In the genomic region with DNA sequence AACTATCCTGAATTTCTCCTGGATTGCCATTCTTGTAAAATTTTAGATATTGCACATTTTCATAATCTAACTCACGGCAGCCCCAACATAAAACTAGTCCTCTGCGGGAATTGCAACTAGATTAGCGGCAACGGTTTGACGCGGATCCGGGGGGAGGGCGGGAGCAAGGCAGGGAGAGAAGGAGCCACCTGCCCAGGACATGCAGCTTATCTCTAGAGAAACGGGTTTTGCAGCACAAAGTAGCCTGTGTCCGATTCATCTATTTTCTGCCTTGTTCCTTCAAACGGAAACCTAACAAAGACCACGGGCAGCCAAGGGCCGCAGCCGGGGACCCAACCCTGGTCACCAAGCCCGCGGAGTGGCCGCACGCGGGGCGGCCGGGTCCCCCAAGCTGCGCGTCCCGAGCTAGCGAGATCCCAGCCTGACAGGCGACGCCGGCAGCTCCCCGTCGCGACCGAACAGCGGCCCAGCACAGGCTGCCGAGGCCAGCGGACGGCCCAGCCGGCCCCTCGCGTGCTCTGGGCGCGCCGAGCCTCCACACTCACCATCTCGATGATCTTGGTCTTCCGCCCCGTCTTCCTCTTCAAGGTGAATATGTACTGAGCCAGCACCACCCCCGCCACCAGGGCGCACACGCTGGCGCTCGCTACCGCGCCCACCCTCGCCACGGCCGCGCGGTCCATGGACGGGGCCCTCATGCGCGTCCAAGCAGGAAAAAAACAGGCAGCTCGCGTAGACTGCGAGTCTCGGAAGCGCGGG, we compare ENCODE assay signal across 8 cellular contexts. TPM values are rescaled to one million over a fixed set of nuclear protein-coding genes. Genes with fewer than 3 reads are reported as not detected.
DNase-seq lines count a peak whose midpoint lies in the region; ATAC-seq and TF ChIP-seq lines count a peak whose summit lies in the region.

A gene (minus strand): TSS at position 754 of the 759 bp plus-strand sequence. CDS start 71 bp downstream, at position 683.

- peak; percentile 61 for TF ChIP-seq POLR2A in GM19099 (IDR thresholded peaks at IDR 0.05; ENCODE audit: extremely low read depth, insufficient read length, low read depth)

- peaks cover 0 to 12% (median 9%) of the 10 kb centered on the region in 8 donors for H3K9me3 Mint-ChIP-seq in CD4-positive, alpha-beta memory T cell

- peaks cover 1 to 2% of the 10 kb centered on the region in 2 donors for H3K27me3 Mint-ChIP-seq in CD4-positive, alpha-beta memory T cell

- no peaks in the 10 kb centered on the region for H3K36me3 ChIP-seq in CD4-positive, alpha-beta memory T cell (ENCODE audit: insufficient read depth, low read length)
- H3K36me3 ChIP-seq in Panc1 (ENCODE audit: control insufficient read depth, insufficient read depth, low read length), result no peaks in the 10 kb centered on the region; the same call in 1 of the 2 replicates
- no peaks in the 10 kb centered on the region for H3K36me3 ChIP-seq in ascending aorta

- peak within 1 kb of the TSS; percentile 93 to 99 (median 96) for H3K27ac Mint-ChIP-seq in CD4-positive, alpha-beta memory T cell

- ATAC-seq in HG03280 (IDR thresholded peaks at IDR 0.05; ENCODE audit: unreplicated experiment) (peak; percentile 40), Panc1 (peak; percentile 14)

- DNase-seq in CD4-positive, alpha-beta memory T cell, result peak in 3 of 5 donors; percentile 25 to 47 (median 30)
- DNase-seq in Panc1 (ENCODE audit: low read depth, low spot score) (no peak), ascending aorta (ENCODE audit: low spot score in 2 of 2) (no peak), hepatic stellate cell (ENCODE audit: low spot score) (peak; percentile 45), putamen (ENCODE audit: low spot score) (peak; percentile 29), HK-2 (ENCODE audit: unreplicated experiment) (no peak)

- peaks cover 44% of the 10 kb centered on the region for H3K4me1 ChIP-seq in CD4-positive, alpha-beta memory T cell (ENCODE audit: insufficient read depth, low read length)
- H3K4me1 ChIP-seq in Panc1 (ENCODE audit: control insufficient read depth, insufficient read depth, low read length) (peaks cover 17% of the 10 kb centered on the region), ascending aorta (peaks cover 3 to 18% of the 10 kb centered on the region in 2 donors)

- CTCF ChIA-PET in CD4-positive, alpha-beta memory T cell (lab: Charles Lee; ENCODE audit: partially characterized antibody), result interaction anchor here (0.6 to 5.8 kb wide), 13 partner anchors 10 to 216 kb away, joined by 3 to 42 read pairs (median 4); a partner anchor contains a TSS
- CTCF ChIA-PET in Panc1 (lab: Charles Lee), result interaction anchor here (0.6 to 0.7 kb wide), 2 partner anchors 119 to 133 kb away, joined by 3 to 4 read pairs; no protein-coding TSS in a partner anchor

- peak within 1 kb of the TSS; percentile 87 for H3K27ac ChIP-seq in CD4-positive, alpha-beta memory T cell (ENCODE audit: low read depth, low read length)
- peak within 1 kb of the TSS; percentile 91 for H3K27ac ChIP-seq in Panc1 (ENCODE audit: low read length)
- peak within 1 kb of the TSS; percentile 87 to 94 for H3K27ac ChIP-seq in ascending aorta

- BruUV-seq in Panc1 (replicated peaks; lab: Mats Ljungman, UMichigan), result no TSS peak

- peaks cover 7 to 18% of the 10 kb centered on the region in 2 donors for H3K36me3 Mint-ChIP-seq in CD4-positive, alpha-beta memory T cell

- no peaks in the 10 kb centered on the region for H3K27me3 ChIP-seq in CD4-positive, alpha-beta memory T cell (ENCODE audit: insufficient read depth, low read length)
- H3K27me3 ChIP-seq in Panc1 (ENCODE audit: control insufficient read depth, insufficient read depth, low read length) (no peaks in the 10 kb centered on the region), ascending aorta (no peaks in the 10 kb centered on the region)

- POLR2A ChIA-PET in CD4-positive, alpha-beta memory T cell (lab: Charles Lee; ENCODE audit: partially characterized antibody), result interaction anchor here (0.9 to 4.6 kb wide), 15 partner anchors 9 to 566 kb away, joined by 3 to 70 read pairs (median 4); a partner anchor contains a TSS
- POLR2A ChIA-PET in Panc1 (lab: Charles Lee), result interaction anchor here (0.5 kb wide), 1 partner anchor 15 kb away, joined by 8 read pairs; no protein-coding TSS in a partner anchor

- peaks cover 31 to 53% (median 40%) of the 10 kb centered on the region in 4 donors for H3K4me1 Mint-ChIP-seq in CD4-positive, alpha-beta memory T cell

- in situ Hi-C loops in Panc1 (cut with HindIII; ENCODE audit: low pct_unique_long_range_greater_than_20kb, low sequenced_read_pairs), result no loop called here

- peak within 1 kb of the TSS; percentile 83 to 98 for H3K4me3 ChIP-seq in CD4-positive, alpha-beta memory T cell (ENCODE audit: low read length in 2 of 2)
- H3K4me3 ChIP-seq in Panc1 (ENCODE audit: low read depth in 2 of 2, low read length in 2 of 2), result peak within 1 kb of the TSS; percentile 77 to 89
- H3K4me3 ChIP-seq in ascending aorta, result peak within 1 kb of the TSS; percentile 67 to 86

- H3K9me3 ChIP-seq in CD4-positive, alpha-beta memory T cell (ENCODE audit: control insufficient read depth in 1 of 2, low read length in 2 of 2), result no peaks in the 10 kb centered on the region
- H3K9me3 ChIP-seq in Panc1 (ENCODE audit: control insufficient read depth, insufficient read depth, low read depth, low read length) (peaks cover 4% of the 10 kb centered on the region; the same call in 1 of the 2 replicates), ascending aorta (peaks cover 0 to 13% of the 10 kb centered on the region in 2 donors)

- TF ChIP-seq CTCF in Panc1 (IDR thresholded peaks at IDR 0.05) (no peak), ascending aorta (IDR thresholded peaks at IDR 0.05) (peak in 1 of 3 experiments; percentile 5)

- peak within 1 kb of the TSS; percentile 95 to 98 (median 96) for H3K4me3 Mint-ChIP-seq in CD4-positive, alpha-beta memory T cell

- intact Hi-C loops in CD4-positive, alpha-beta memory T cell (cut with micrococcal nuclease), result loop anchor here (1.0 to 2.0 kb wide), 5 partner anchors 8 to 571 kb away; a partner anchor contains a TSS
- intact Hi-C loops in Panc1 (cut with micrococcal nuclease; ENCODE audit: unreplicated experiment), result no loop called here
- intact Hi-C loops in ascending aorta (cut with DNase I), result loop anchor here (1.0 to 5.0 kb wide), 5 partner anchors 67 to 570 kb away; a partner anchor contains a TSS

RNA-seq across cellular contexts. Expression of the gene that starts here (rescaled TPM):
- 10 to 100 TPM; 44.2 to 44.3 TPM for total RNA-seq in CD4-positive, alpha-beta memory T cell
- 10 to 100 TPM; 53.4 to 93.9 TPM for polyA plus RNA-seq in CD4-positive, alpha-beta memory T cell
- total RNA-seq in Panc1 (2021; ENCODE audit: unreplicated experiment) (29.1 TPM), ascending aorta (8.3 TPM)
- polyA plus RNA-seq in Panc1 (2012; ENCODE audit: insufficient read length), result 12.5 TPM

Comparison
In these comparisons a context has a peak if more than half of its experiments do, and no peak if none do; other contexts are left out.
1. DNase-seq: peak in CD4-positive, alpha-beta memory T cell (3 of 5), hepatic stellate cell (single experiment) and putamen (single experiment); none in Panc1 (single experiment), ascending aorta (0 of 2) and HK-2 (single experiment).
2. Peak in every context shown above with its lines, with median percentiles within 50 percentile points of each other: H3K27ac ChIP-seq and H3K4me3 ChIP-seq.